In the genomic region with DNA sequence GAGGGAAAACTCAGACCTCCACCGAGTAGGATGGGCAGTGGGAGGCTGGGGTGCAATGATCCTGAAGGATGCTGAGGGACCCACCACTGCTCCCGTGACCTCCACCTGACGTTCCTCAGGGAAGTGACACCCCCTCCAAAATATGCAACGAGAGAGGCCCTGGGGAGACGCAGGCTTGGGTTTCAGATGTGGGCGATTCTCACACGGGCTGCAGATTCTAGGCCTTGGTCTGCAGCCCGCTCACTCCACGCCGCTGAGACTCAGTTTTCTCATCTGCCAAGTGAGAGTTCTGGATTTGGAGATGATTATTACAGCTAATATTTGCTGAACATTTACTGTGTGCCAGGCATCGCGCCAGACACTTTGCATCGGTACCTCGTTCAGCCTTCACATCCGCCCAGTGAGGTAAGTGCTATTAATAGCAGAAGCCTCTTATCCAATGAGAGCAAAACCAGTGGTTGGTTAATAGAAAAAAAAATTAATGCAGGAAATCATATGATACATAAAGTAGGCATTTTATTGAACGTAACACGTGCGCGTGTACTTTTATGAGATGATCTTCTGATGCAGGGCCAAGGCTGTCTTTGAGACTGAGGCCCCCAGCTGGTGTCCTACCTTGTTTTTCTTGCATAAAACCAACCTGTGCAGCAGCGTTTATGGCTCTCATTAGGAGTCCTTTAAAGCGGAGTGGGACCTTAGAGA, we compare ENCODE assay signal across 8 cellular contexts.
DNase-seq lines count a peak whose midpoint lies in the region; ATAC-seq and TF ChIP-seq lines count a peak whose summit lies in the region.

No MANE protein-coding gene starts in this region.

- H3K36me3 Mint-ChIP-seq in Calu3 (ENCODE audit: insufficient read depth, unreplicated experiment) = peaks cover 4% of the 10 kb centered on the region

- peaks cover 10% of the 10 kb centered on the region for H3K4me1 Mint-ChIP-seq in Calu3 (ENCODE audit: low read depth, unreplicated experiment)

- no peaks in the 10 kb centered on the region for H3K9me3 Mint-ChIP-seq in Calu3 (ENCODE audit: low read depth, unreplicated experiment)

- no peaks in the 10 kb centered on the region for H3K9me3 ChIP-seq in adrenal gland (replicated peaks in 1 of 3)

- no peaks in the 10 kb centered on the region for H3K36me3 ChIP-seq in adrenal gland (replicated peaks in 1 of 2)

- H3K27ac ChIP-seq in HL-60 (replicated peaks) = peak overlapping the region; percentile 97
- H3K27ac ChIP-seq in substantia nigra (ENCODE audit: low read depth, low read length, poor library complexity, severe bottlenecking) = no peak overlapping the region
- no peak overlapping the region for H3K27ac ChIP-seq in adrenal gland

- H3K4me1 ChIP-seq in adrenal gland (replicated peaks in 1 of 2) = no peaks in the 10 kb centered on the region

- CTCF ChIA-PET in Calu3 (lab: Charles Lee) = interaction anchor here (0.7 to 1.1 kb wide), 2 partner anchors 45 to 67 kb away, joined by 3 read pairs; no protein-coding TSS in a partner anchor

- intact Hi-C loops in Calu3 (cut with micrococcal nuclease; ENCODE audit: unreplicated experiment) (no loop called here), adrenal gland (cut with DNase I) (loop anchor here (5.0 to 10.0 kb wide), 3 partner anchors 97 to 187 kb away; a partner anchor contains a TSS)

- H3K27ac Mint-ChIP-seq in Calu3 (ENCODE audit: unreplicated experiment) = no peak overlapping the region

- no peak overlapping the region for H3K4me3 Mint-ChIP-seq in Calu3 (ENCODE audit: low read depth, unreplicated experiment)

- no peak for TF ChIP-seq CTCF in Calu3 (IDR thresholded peaks at IDR 0.05; ENCODE audit: unreplicated experiment)
- no peak for TF ChIP-seq CTCF in HL-60 (IDR thresholded peaks at IDR 0.05; ENCODE audit: insufficient read depth, low read length)
- no peak for TF ChIP-seq CTCF in fibroblast of the aortic adventitia (IDR thresholded peaks at IDR 0.05; ENCODE audit: insufficient read depth, low read length)
- no peak for TF ChIP-seq CTCF in adrenal gland (IDR thresholded peaks at IDR 0.05)

- ATAC-seq in GM19324 (IDR thresholded peaks at IDR 0.05; ENCODE audit: low FRiP score, unreplicated experiment) = peak; percentile 40

- no peaks in the 10 kb centered on the region for H3K27me3 Mint-ChIP-seq in Calu3 (ENCODE audit: unreplicated experiment)

- no peak overlapping the region for H3K4me3 ChIP-seq in HL-60 (replicated peaks; ENCODE audit: insufficient read depth, low read length)
- H3K4me3 ChIP-seq in fibroblast of the aortic adventitia (ENCODE audit: low read depth, low read length) = no peak overlapping the region
- H3K4me3 ChIP-seq in adrenal gland = no peak overlapping the region

- DNase-seq in Calu3 = peak; percentile 45
- DNase-seq in HL-60 (ENCODE audit: low read depth in 1 of 2, low spot score in 1 of 2) = no peak
- peak; percentile 57 for DNase-seq in activated CD4-positive, alpha-beta T cell treated with anti-CD3 and anti-CD28 coated beads for 48 hours
- DNase-seq in fibroblast of the aortic adventitia (ENCODE audit: low read depth) = peak; percentile 15
- DNase-seq in NCI-H446 (lab: John Stamatoyannopoulos, UW) = no peak
- DNase-seq in substantia nigra (lab: John Stamatoyannopoulos, UW) = no peak
- DNase-seq in adrenal gland = no peak

- 69 to 73% (median 72%) methylated on average over 21 of the region's 21 CpGs for WGBS in adrenal gland, 4 donors

- no TSS peak for BruUV-seq in Calu3 (replicated peaks; lab: Mats Ljungman, UMichigan)

- H3K27me3 ChIP-seq in HL-60 (ENCODE audit: insufficient read depth, poor library complexity, severe bottlenecking) (no peaks in the 10 kb centered on the region), adrenal gland (no peaks in the 10 kb centered on the region)

- no peak for TF ChIP-seq POLR2A in adrenal gland (IDR thresholded peaks at IDR 0.05)

Comparison
In these comparisons a context has a peak if more than half of its experiments do, and no peak if none do; other contexts are left out.
1. DNase-seq: peak in Calu3 (single experiment), activated CD4-positive, alpha-beta T cell treated with anti-CD3 and anti-CD28 coated beads for 48 hours (single experiment) and fibroblast of the aortic adventitia (single experiment); none in HL-60 (0 of 2), NCI-H446 (0 of 2), substantia nigra (0 of 49) and adrenal gland (0 of 7).